ENCODE assay signal across 19 cellular contexts in the genomic region with DNA sequence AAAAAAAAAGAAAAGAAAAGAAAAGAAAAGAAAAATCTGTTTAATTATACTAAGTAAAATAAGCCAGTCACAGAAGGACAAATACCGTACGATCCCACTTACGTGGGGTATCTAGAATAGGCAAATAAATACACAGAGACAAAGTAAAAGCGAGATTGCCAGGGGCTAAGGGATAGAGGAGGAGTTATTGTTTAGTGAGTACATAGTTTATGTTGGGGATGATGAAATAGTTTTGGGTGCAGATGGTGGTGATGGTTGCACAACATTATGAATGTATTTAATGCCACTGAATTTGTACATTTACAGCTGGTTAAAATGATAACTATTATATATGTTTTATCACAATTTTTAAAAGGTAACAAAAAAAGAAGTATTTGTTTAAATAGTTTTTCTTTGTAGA. TPM values are rescaled to one million over a fixed set of nuclear protein-coding genes. Genes with fewer than 3 reads are reported as not detected.
DNase-seq lines count a peak whose midpoint lies in the region; TF ChIP-seq lines count a peak whose summit lies in the region.
"Had no signal": no experiment of that assay in that cellular context is flagged by ENCODE, and none has a peak within 500 bp of the region (broad histone marks: within the 10 kb centered on the region; RNA-seq: fewer than 3 reads in every experiment).

No MANE protein-coding gene starts in this region.

- H3K4me1 Mint-ChIP-seq in HFFc6 (ENCODE audit: low read depth) = peaks cover 16% of the 10 kb centered on the region

- no peaks in the 10 kb centered on the region for H3K4me1 ChIP-seq in BE2C
- H3K4me1 ChIP-seq: psoas muscle had no signal

- no peak overlapping the region for H3K27ac Mint-ChIP-seq in HFFc6
- H3K27ac Mint-ChIP-seq: stimulated activated naive B cell treated with anti-CD40 and anti-IgM and Interleukin-4, amounts not matched to agents 10 μg/mL and 1 μg/mL and 100 μg/mL, for 72 hours had no signal

- no peaks in the 10 kb centered on the region for H3K36me3 ChIP-seq in BE2C

- no peaks in the 10 kb centered on the region; the same call in 1 of the 2 replicates for H3K27me3 Mint-ChIP-seq in HFFc6 (ENCODE audit: insufficient read depth)
- H3K27me3 Mint-ChIP-seq: naive B cell; stimulated activated naive B cell treated with anti-CD40 and anti-IgM and Interleukin-4, amounts not matched to agents 10 μg/mL and 1 μg/mL and 100 μg/mL, for 72 hours had no signal

- H3K36me3 Mint-ChIP-seq in HFFc6 (ENCODE audit: low read depth) = no peaks in the 10 kb centered on the region

- H3K4me3 Mint-ChIP-seq in HFFc6 = no peak overlapping the region; the same call in 1 of the 2 replicates
- H3K4me3 Mint-ChIP-seq: naive B cell; stimulated activated naive B cell treated with anti-CD40 and anti-IgM and Interleukin-4, amounts not matched to agents 10 μg/mL and 1 μg/mL and 100 μg/mL, for 72 hours had no signal

- no peak overlapping the region for H3K4me3 ChIP-seq in fibroblast of mammary gland (ENCODE audit: control insufficient read depth, low read depth, low read length)
- no peak overlapping the region for H3K4me3 ChIP-seq in skeletal muscle cell (ENCODE audit: low read depth, low read length)
- no peak overlapping the region for H3K4me3 ChIP-seq in BE2C (ENCODE audit: low read depth, low read length)
- H3K4me3 ChIP-seq: lung, psoas muscle, tibial artery had no signal

- TF ChIP-seq CTCF in fibroblast of mammary gland (conservative IDR thresholded peaks at IDR 0.05; ENCODE audit: control insufficient read depth, insufficient read depth, low read depth, low read length) (no peak), BE2C (IDR thresholded peaks at IDR 0.05; ENCODE audit: low read depth, low read length) (no peak), HFFc6 (IDR thresholded peaks at IDR 0.05) (no peak)

- H3K9me3 Mint-ChIP-seq in HFFc6 = no peaks in the 10 kb centered on the region
- H3K9me3 Mint-ChIP-seq: naive B cell had no signal

- peak; percentile 56 for DNase-seq in SIG-M5 treated with dmso at 0.1 percent for 504 hours (lab: John Stamatoyannopoulos, UW; ENCODE audit: unreplicated experiment)
- no peak for DNase-seq in SIG-M5 (lab: John Stamatoyannopoulos, UW)
- peak; percentile 26 for DNase-seq in OCI-M1 (lab: John Stamatoyannopoulos, UW)
- DNase-seq in fibroblast of mammary gland (ENCODE audit: low read depth) = peak; percentile 52
- DNase-seq in skeletal muscle cell (ENCODE audit: low read depth) = peak; percentile 15
- DNase-seq in NCI-H187 treated with DMSO at 0.1 percent for 48 hours (lab: John Stamatoyannopoulos, UW) = no peak
- no peak for DNase-seq in BE2C
- no peak for DNase-seq in HFFc6
- DNase-seq: activated CD4-positive, alpha-beta T cell treated with anti-CD3 and anti-CD28 coated beads for 1 hour; activated effector memory CD4-positive, alpha-beta T cell treated with anti-CD3 and anti-CD28 coated beads, Interleukin-2, amount 50 U/mL, for 16 hours; aorta; C1 segment of cervical spinal cord; cortex of kidney; naive B cell; NCI-H1694 treated with DMSO at 0.1 percent for 48 hours; psoas muscle; stimulated activated naive B cell treated with anti-CD40 and anti-IgM and Interleukin-4, amounts not matched to agents 10 μg/mL and 1 μg/mL and 100 μg/mL, for 72 hours; tibial artery had no signal

- H3K27me3 ChIP-seq in BE2C = no peaks in the 10 kb centered on the region
- H3K27me3 ChIP-seq: tibial artery had no signal

- no peaks in the 10 kb centered on the region for H3K9me3 ChIP-seq in BE2C
- H3K9me3 ChIP-seq: psoas muscle, tibial artery had no signal

RNA-seq across cellular contexts. Expression of a gene that starts 7.1 kb away (rescaled TPM):
- 1.5 TPM for polyA plus RNA-seq in BE2C (2012; ENCODE audit: insufficient read depth, insufficient read length, low read depth)
- 1 to 10 TPM; 5.1 to 9.1 (median 7.1) TPM for total RNA-seq in HFFc6 (2021; fragmentation: NEBNext Ultra II Directional; extraction: Animal tissue kit (Norgen Biotek cat#: 25700))

RNA-seq across cellular contexts. Expression of a gene that starts 45.1 kb away (rescaled TPM):
- polyA plus RNA-seq in BE2C (2012; ENCODE audit: insufficient read depth, insufficient read length, low read depth) = 23.4 TPM
- 1 to 10 TPM; 5.1 to 7.0 (median 5.6) TPM for total RNA-seq in HFFc6 (2021; fragmentation: NEBNext Ultra II Directional; extraction: Animal tissue kit (Norgen Biotek cat#: 25700))

Comparison
In these comparisons a context has a peak if more than half of its experiments do, and no peak if none do; other contexts are left out.
1. DNase-seq: peak in SIG-M5 treated with dmso at 0.1 percent for 504 hours (single experiment), OCI-M1 (single experiment), fibroblast of mammary gland (single experiment) and skeletal muscle cell (single experiment); none in SIG-M5 (single experiment), NCI-H187 treated with DMSO at 0.1 percent for 48 hours (single experiment), BE2C (single experiment) and HFFc6 (single experiment).